ENCODE assay signal across 30 cellular contexts in genomic region chr2:242004902-242005230, GRCh38.
"Had no signal": no experiment of that assay in that cellular context is flagged by ENCODE, and none has a peak within 500 bp of the region (broad histone marks: within the 10 kb centered on the region; RNA-seq: fewer than 3 reads in every experiment).

No MANE protein-coding gene starts in this region.

- ATAC-seq: activated T-cell treated with anti-CD3 and anti-CD28 coated beads, Interleukin-2, amount 50 U/mL, for 72 hours; foreskin keratinocyte; gastrocnemius medialis; heart left ventricle; T-helper 17 cell; WTC11 had no signal

- H3K36me3 ChIP-seq: brain microvascular endothelial cell, esophagus muscularis mucosa, gastrocnemius medialis, heart left ventricle had no signal

- H3K27me3 ChIP-seq: brain microvascular endothelial cell, dorsolateral prefrontal cortex, esophagus muscularis mucosa had no signal

- H3K4me1 Mint-ChIP-seq: WTC11 had no signal

- H3K4me3 ChIP-seq: coronary artery, dorsolateral prefrontal cortex, esophagus muscularis mucosa, gastrocnemius medialis, heart left ventricle had no signal

- H3K27me3 Mint-ChIP-seq: activated CD4-positive, alpha-beta memory T cell treated with anti-CD3 and anti-CD28 coated beads, Interleukin-2, amount 10 ng/mL, durations not matched to agents 7 days and 5 days; activated CD4-positive, alpha-beta T cell treated with anti-CD3 and anti-CD28 coated beads, Interleukin-2, amount 10 ng/mL, durations not matched to agents 7 days and 5 days; activated naive CD8-positive, alpha-beta T cell; activated T-cell treated with anti-CD3 and anti-CD28 coated beads, Interleukin-2, amount 50 U/mL, for 24 hours; T-helper 17 cell had no signal

- H3K4me3 Mint-ChIP-seq: activated CD4-positive, alpha-beta memory T cell treated with anti-CD3 and anti-CD28 coated beads, Interleukin-2, amount 10 ng/mL, durations not matched to agents 7 days and 5 days; activated CD4-positive, alpha-beta T cell treated with anti-CD3 and anti-CD28 coated beads, Interleukin-2, amount 10 ng/mL, durations not matched to agents 7 days and 5 days; activated naive CD4-positive, alpha-beta T cell treated with anti-CD3 and anti-CD28 coated beads for 36 hours; activated naive CD8-positive, alpha-beta T cell; activated T-cell treated with anti-CD3 and anti-CD28 coated beads, Interleukin-2, amount 50 U/mL, for 24 hours; activated T-cell treated with anti-CD3 and anti-CD28 coated beads, Interleukin-2, amount 50 U/mL, for 72 hours; central memory CD8-positive, alpha-beta T cell; dendritic cell treated with granulocyte-macrophage colony-stimulating factor and Interleukin-4, amounts not matched to agents 40 ng/mL and 50 ng/mL, for 4 days; T-helper 17 cell; T-helper 2 cell treated with Interferon-gamma antibody and Interleukin-4, amounts not matched to agents 5 μg/mL and 100 μg/mL, for 36 hours; WTC11 had no signal

- H3K9me3 ChIP-seq: esophagus muscularis mucosa, gastrocnemius medialis, heart left ventricle had no signal

- H3K9me3 Mint-ChIP-seq: activated CD4-positive, alpha-beta T cell treated with anti-CD3 and anti-CD28 coated beads, Interleukin-2, amount 10 ng/mL, durations not matched to agents 7 days and 5 days; activated T-cell treated with anti-CD3 and anti-CD28 coated beads, Interleukin-2, amount 50 U/mL, for 24 hours; activated T-cell treated with anti-CD3 and anti-CD28 coated beads, Interleukin-2, amount 50 U/mL, for 72 hours; central memory CD8-positive, alpha-beta T cell; dendritic cell treated with granulocyte-macrophage colony-stimulating factor and Interleukin-4, amounts not matched to agents 40 ng/mL and 50 ng/mL, for 4 days; T-helper 2 cell treated with Interferon-gamma antibody and Interleukin-4, amounts not matched to agents 5 μg/mL and 100 μg/mL, for 36 hours had no signal

- H3K4me1 ChIP-seq: esophagus muscularis mucosa, foreskin keratinocyte, gastrocnemius medialis, heart left ventricle had no signal

- H3K36me3 Mint-ChIP-seq: activated naive CD8-positive, alpha-beta T cell had no signal

- DNase-seq: activated CD4-positive, alpha-beta memory T cell treated with anti-CD3 and anti-CD28 coated beads, Interleukin-2, amount 10 ng/mL, durations not matched to agents 7 days and 5 days; activated CD4-positive, alpha-beta T cell treated with anti-CD3 and anti-CD28 coated beads for 1 hour; activated CD4-positive, alpha-beta T cell treated with anti-CD3 and anti-CD28 coated beads for 4 hours; activated CD4-positive, alpha-beta T cell treated with anti-CD3 and anti-CD28 coated beads, Interleukin-2, amount 10 ng/mL, durations not matched to agents 7 days and 5 days; activated CD4-positive, alpha-beta T cell treated with anti-CD3 and anti-CD28 coated beads, Interleukin-2, amount 50 U/mL, for 4 hours; activated CD8-positive, alpha-beta memory T cell treated with anti-CD3 and anti-CD28 coated beads, Interleukin-2, amount 50 U/mL, for 48 hours; activated naive CD4-positive, alpha-beta T cell treated with anti-CD3 and anti-CD28 coated beads for 36 hours; activated T-cell treated with anti-CD3 and anti-CD28 coated beads for 4 hours; activated T-cell treated with anti-CD3 and anti-CD28 coated beads, Interleukin-2, amount 50 U/mL, for 24 hours; activated T-cell treated with anti-CD3 and anti-CD28 coated beads, Interleukin-2, amount 50 U/mL, for 72 hours; amniotic stem cell; anterior cingulate cortex; brain microvascular endothelial cell; effector memory CD4-positive, alpha-beta T cell; erythroblast; foreskin keratinocyte; gastrocnemius medialis; glutamatergic neuron; heart left ventricle; T-helper 1 cell; T-helper 17 cell; T1000 had no signal

- H3K27ac ChIP-seq: brain microvascular endothelial cell, coronary artery, dorsolateral prefrontal cortex, esophagus muscularis mucosa, foreskin keratinocyte, gastrocnemius medialis, heart left ventricle had no signal

- H3K27ac Mint-ChIP-seq: activated CD4-positive, alpha-beta memory T cell treated with anti-CD3 and anti-CD28 coated beads, Interleukin-2, amount 10 ng/mL, durations not matched to agents 7 days and 5 days; activated CD4-positive, alpha-beta T cell treated with anti-CD3 and anti-CD28 coated beads, Interleukin-2, amount 10 ng/mL, durations not matched to agents 7 days and 5 days; activated naive CD4-positive, alpha-beta T cell treated with anti-CD3 and anti-CD28 coated beads for 36 hours; activated naive CD8-positive, alpha-beta T cell; activated T-cell treated with anti-CD3 and anti-CD28 coated beads, Interleukin-2, amount 50 U/mL, for 24 hours; activated T-cell treated with anti-CD3 and anti-CD28 coated beads, Interleukin-2, amount 50 U/mL, for 72 hours; dendritic cell treated with granulocyte-macrophage colony-stimulating factor and Interleukin-4, amounts not matched to agents 40 ng/mL and 50 ng/mL, for 4 days; T-helper 17 cell; T-helper 2 cell treated with Interferon-gamma antibody and Interleukin-4, amounts not matched to agents 5 μg/mL and 100 μg/mL, for 36 hours; WTC11 had no signal
